Comparison of ENCODE assay signal across 1 cellular context in the genomic region with DNA sequence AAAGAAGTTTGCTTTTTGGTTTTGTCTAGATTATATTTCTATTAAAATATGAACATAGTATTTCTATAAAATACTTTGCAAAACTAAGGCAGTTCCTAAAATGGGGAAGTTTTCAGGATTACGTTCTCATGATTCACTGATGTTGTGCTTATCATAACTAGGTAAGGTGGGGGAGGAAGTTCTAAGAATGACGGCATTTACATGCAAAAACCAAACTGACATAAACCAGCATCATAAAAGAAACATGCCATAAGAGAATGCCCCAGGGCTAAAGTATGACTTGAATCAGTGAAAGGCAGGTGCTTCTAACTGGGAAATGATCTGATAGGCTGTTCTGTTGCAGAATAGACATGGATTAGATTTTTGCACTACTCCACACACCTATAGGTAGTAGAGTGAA.
TF ChIP-seq lines count a peak whose summit lies in the region.

No MANE protein-coding gene starts in this region.

TF ChIP-seq in K562, 482 proteins besides CTCF, POLR2A, EP300 and RAD21 (continued from another document and continues in another):
- TF ChIP-seq ZNF318 (IDR thresholded peaks at IDR 0.05; ENCODE audit: borderline replicate concordance in 1 of 2, low read depth in 1 of 2) (0 out of 4 replicates have a peak, but pooled peaks of 1 of the 2 experiments have one; percentile 50), THAP7 (CRISPR knock-in tag; IDR thresholded peaks at IDR 0.05) (no peak), ERF (CRISPR knock-in tag; IDR thresholded peaks at IDR 0.05) (no peak), ZNF23 (CRISPR knock-in tag; IDR thresholded peaks at IDR 0.05) (no peak), KHSRP (IDR thresholded peaks at IDR 0.05) (no peak), KDM5B (IDR thresholded peaks at IDR 0.05; ENCODE audit: insufficient replicate concordance, low read depth, low read length) (no peak), SOX6 (IDR thresholded peaks at IDR 0.05) (no peak), CREB3 (tag; conservative IDR thresholded peaks at IDR 0.05; ENCODE audit: low read depth) (no peak), ZNF699 (CRISPR knock-in tag; IDR thresholded peaks at IDR 0.05; ENCODE audit: insufficient replicate concordance) (no peak), ELK3 (CRISPR knock-in tag; IDR thresholded peaks at IDR 0.05) (no peak), PRMT5 (CRISPR knock-in tag; IDR thresholded peaks at IDR 0.05) (no peak), CBFA2T2 (conservative IDR thresholded peaks at IDR 0.05) (no peak), ZBTB1 (CRISPR knock-in tag; IDR thresholded peaks at IDR 0.05; ENCODE audit: borderline replicate concordance, low read depth) (no peak), SMARCC2 (IDR thresholded peaks at IDR 0.05; ENCODE audit: low read depth) (no peak), ZBED1 (IDR thresholded peaks at IDR 0.05) (no peak), KLF10 (CRISPR knock-in tag; IDR thresholded peaks at IDR 0.05) (no peak), BHLHE40 (IDR thresholded peaks at IDR 0.05; ENCODE audit: low read length) (peak; percentile 13; the same call in 1 of the 2 replicates), SMARCA4 (IDR thresholded peaks at IDR 0.05) (peak; percentile 70; the same call in 1 of the 2 replicates), PRDM10 (IDR thresholded peaks at IDR 0.05; ENCODE audit: partially characterized antibody) (no peak), NR4A1 (CRISPR knock-in tag; IDR thresholded peaks at IDR 0.05) (no peak), NR4A1 (tag; IDR thresholded peaks at IDR 0.05) (no peak), NUFIP1 (IDR thresholded peaks at IDR 0.05; ENCODE audit: partially characterized antibody) (no peak), CREM (IDR thresholded peaks at IDR 0.05; ENCODE audit: low read depth) (peak; percentile 84), FOS (IDR thresholded peaks at IDR 0.05; ENCODE audit: extremely low read depth, insufficient read length) (no peak), TCF7 (IDR thresholded peaks at IDR 0.05; ENCODE audit: borderline replicate concordance) (no peak), ZKSCAN1 (IDR thresholded peaks at IDR 0.05; ENCODE audit: low read depth, low read length) (no peak), IRF2 (CRISPR knock-in tag; IDR thresholded peaks at IDR 0.05) (no peak), POLR2AphosphoS2 (IDR thresholded peaks at IDR 0.05; ENCODE audit: low read length) (no peak), SRSF9 (IDR thresholded peaks at IDR 0.05; ENCODE audit: borderline replicate concordance, low read depth, low read length) (no peak), DACH1 (IDR thresholded peaks at IDR 0.05; ENCODE audit: partially characterized antibody) (no peak), NCOA1 (IDR thresholded peaks at IDR 0.05; ENCODE audit: low read depth) (peak; percentile 52; the same call in 1 of the 2 replicates), MTF1 (CRISPR knock-in tag; IDR thresholded peaks at IDR 0.05; ENCODE audit: borderline replicate concordance) (no peak), SPI1 (IDR thresholded peaks at IDR 0.05; ENCODE audit: borderline replicate concordance, low read depth, low read length) (peak; percentile 59; the same call in 1 of the 2 replicates), KDM4B (IDR thresholded peaks at IDR 0.05; ENCODE audit: borderline replicate concordance in 2 of 2, low read depth in 1 of 2) (no peak), BRF1 (IDR thresholded peaks at IDR 0.05; ENCODE audit: borderline replicate concordance, extremely low read depth, insufficient read length) (no peak), SRSF7 (optimal IDR thresholded peaks at IDR 0.05; ENCODE audit: low read depth, low read length) (no peak), MTA3 (IDR thresholded peaks at IDR 0.05; ENCODE audit: borderline replicate concordance) (no peak)
- TF ChIP-seq, protein P1, sequence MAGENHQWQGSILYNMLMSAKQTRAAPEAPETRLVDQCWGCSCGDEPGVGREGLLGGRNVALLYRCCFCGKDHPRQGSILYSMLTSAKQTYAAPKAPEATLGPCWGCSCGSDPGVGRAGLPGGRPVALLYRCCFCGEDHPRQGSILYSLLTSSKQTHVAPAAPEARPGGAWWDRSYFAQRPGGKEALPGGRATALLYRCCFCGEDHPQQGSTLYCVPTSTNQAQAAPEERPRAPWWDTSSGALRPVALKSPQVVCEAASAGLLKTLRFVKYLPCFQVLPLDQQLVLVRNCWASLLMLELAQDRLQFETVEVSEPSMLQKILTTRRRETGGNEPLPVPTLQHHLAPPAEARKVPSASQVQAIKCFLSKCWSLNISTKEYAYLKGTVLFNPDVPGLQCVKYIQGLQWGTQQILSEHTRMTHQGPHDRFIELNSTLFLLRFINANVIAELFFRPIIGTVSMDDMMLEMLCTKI (IDR thresholded peaks at IDR 0.05; ENCODE audit: partially characterized antibody): no peak
- TF ChIP-seq, protein P2, sequence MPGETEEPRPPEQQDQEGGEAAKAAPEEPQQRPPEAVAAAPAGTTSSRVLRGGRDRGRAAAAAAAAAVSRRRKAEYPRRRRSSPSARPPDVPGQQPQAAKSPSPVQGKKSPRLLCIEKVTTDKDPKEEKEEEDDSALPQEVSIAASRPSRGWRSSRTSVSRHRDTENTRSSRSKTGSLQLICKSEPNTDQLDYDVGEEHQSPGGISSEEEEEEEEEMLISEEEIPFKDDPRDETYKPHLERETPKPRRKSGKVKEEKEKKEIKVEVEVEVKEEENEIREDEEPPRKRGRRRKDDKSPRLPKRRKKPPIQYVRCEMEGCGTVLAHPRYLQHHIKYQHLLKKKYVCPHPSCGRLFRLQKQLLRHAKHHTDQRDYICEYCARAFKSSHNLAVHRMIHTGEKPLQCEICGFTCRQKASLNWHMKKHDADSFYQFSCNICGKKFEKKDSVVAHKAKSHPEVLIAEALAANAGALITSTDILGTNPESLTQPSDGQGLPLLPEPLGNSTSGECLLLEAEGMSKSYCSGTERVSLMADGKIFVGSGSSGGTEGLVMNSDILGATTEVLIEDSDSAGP (CRISPR knock-in tag; IDR thresholded peaks at IDR 0.05): no peak
- TF ChIP-seq, protein P3, sequence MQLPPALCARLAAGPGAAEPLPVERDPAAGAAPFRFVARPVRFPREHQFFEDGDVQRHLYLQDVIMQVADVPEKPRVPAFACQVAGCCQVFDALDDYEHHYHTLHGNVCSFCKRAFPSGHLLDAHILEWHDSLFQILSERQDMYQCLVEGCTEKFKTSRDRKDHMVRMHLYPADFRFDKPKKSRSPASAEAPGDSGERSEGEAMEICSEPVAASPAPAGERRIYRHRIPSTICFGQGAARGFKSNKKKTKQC (CRISPR knock-in tag; IDR thresholded peaks at IDR 0.05): no peak
- TF ChIP-seq, protein P4, sequence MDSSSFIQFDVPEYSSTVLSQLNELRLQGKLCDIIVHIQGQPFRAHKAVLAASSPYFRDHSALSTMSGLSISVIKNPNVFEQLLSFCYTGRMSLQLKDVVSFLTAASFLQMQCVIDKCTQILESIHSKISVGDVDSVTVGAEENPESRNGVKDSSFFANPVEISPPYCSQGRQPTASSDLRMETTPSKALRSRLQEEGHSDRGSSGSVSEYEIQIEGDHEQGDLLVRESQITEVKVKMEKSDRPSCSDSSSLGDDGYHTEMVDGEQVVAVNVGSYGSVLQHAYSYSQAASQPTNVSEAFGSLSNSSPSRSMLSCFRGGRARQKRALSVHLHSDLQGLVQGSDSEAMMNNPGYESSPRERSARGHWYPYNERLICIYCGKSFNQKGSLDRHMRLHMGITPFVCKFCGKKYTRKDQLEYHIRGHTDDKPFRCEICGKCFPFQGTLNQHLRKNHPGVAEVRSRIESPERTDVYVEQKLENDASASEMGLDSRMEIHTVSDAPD (CRISPR knock-in tag; IDR thresholded peaks at IDR 0.05): no peak
